Comparison of ENCODE assay signal across 8 cellular contexts in genomic region chr22:20702175-20702545, GRCh38.
A peak's percentile ranks its signal among the peaks of the same experiment; 100 is the strongest.
DNase-seq lines count a peak whose midpoint lies in the region; ATAC-seq and TF ChIP-seq lines count a peak whose summit lies in the region.
"Not testable (repeated sequence)": the region's sequence is repeated elsewhere in the genome, so short reads cannot be mapped to it uniquely, and the experiment has no call there.

No MANE protein-coding gene starts in this region.

- H3K4me1 ChIP-seq in HUES6 (ENCODE audit: control insufficient read depth, insufficient read depth, low read length) = not testable (repeated sequence)

- not testable (repeated sequence) for H3K9me3 Mint-ChIP-seq in activated CD4-positive, alpha-beta memory T cell treated with anti-CD3 and anti-CD28 coated beads for 36 hours; immature natural killer cell; progenitor cell of endocrine pancreas (ENCODE audit: low read depth)

- H3K4me3 ChIP-seq in HUES6 (ENCODE audit: low read depth, low read length) = peak overlapping the region; percentile 62
- H3K4me3 ChIP-seq in coronary artery = peak overlapping the region; percentile 73

- not testable (repeated sequence) for H3K9me3 ChIP-seq in HUES6 (ENCODE audit: control insufficient read depth, insufficient read depth, low read depth, low read length)

- POLR2A ChIA-PET in activated CD4-positive, alpha-beta memory T cell treated with anti-CD3 and anti-CD28 coated beads for 36 hours (lab: Charles Lee) = interaction anchor here (0.6 kb wide), 1 partner anchor 199 kb away, joined by 5 read pairs; no protein-coding TSS in a partner anchor

- ATAC-seq in GM18909 (IDR thresholded peaks at IDR 0.05; ENCODE audit: poor library complexity, unreplicated experiment) (peak; percentile 16), HG02642 (IDR thresholded peaks at IDR 0.05; ENCODE audit: poor library complexity, unreplicated experiment) (peak; percentile 15)

- not testable (repeated sequence) for TF ChIP-seq CTCF in 22Rv1 (IDR thresholded peaks at IDR 0.05); coronary artery (IDR thresholded peaks at IDR 0.05); progenitor cell of endocrine pancreas (IDR thresholded peaks at IDR 0.05; ENCODE audit: unreplicated experiment)

- intact Hi-C loops in activated CD4-positive, alpha-beta memory T cell treated with anti-CD3 and anti-CD28 coated beads for 36 hours (cut with micrococcal nuclease) = loop anchor here (2.0 to 5.0 kb wide), 4 partner anchors 80 to 285 kb away; no protein-coding TSS in a partner anchor

- H3K27me3 Mint-ChIP-seq in activated CD4-positive, alpha-beta memory T cell treated with anti-CD3 and anti-CD28 coated beads for 36 hours; immature natural killer cell (ENCODE audit: low read depth in 3 of 3): not testable (repeated sequence)
- peaks cover 16% of the 10 kb centered on the region for H3K27me3 Mint-ChIP-seq in progenitor cell of endocrine pancreas

- peaks cover 14% of the 10 kb centered on the region for H3K27me3 ChIP-seq in HUES6 (ENCODE audit: control insufficient read depth, insufficient read depth, low read length)

- H3K9ac ChIP-seq in HUES6 (ENCODE audit: low read length) = not testable (repeated sequence)

- H3K27ac ChIP-seq in 22Rv1 = peak overlapping the region; percentile 89
- H3K27ac ChIP-seq in HUES6 (ENCODE audit: low read depth, low read length) = not testable (repeated sequence)
- peak overlapping the region; percentile 60 to 88 for H3K27ac ChIP-seq in coronary artery

- H3K4me1 Mint-ChIP-seq in activated CD4-positive, alpha-beta memory T cell treated with anti-CD3 and anti-CD28 coated beads for 36 hours (ENCODE audit: low read depth); progenitor cell of endocrine pancreas (ENCODE audit: low read depth): not testable (repeated sequence)
- peaks cover 20 to 25% of the 10 kb centered on the region in 2 donors for H3K4me1 Mint-ChIP-seq in immature natural killer cell

- H3K36me3 Mint-ChIP-seq in activated CD4-positive, alpha-beta memory T cell treated with anti-CD3 and anti-CD28 coated beads for 36 hours; immature natural killer cell; progenitor cell of endocrine pancreas (ENCODE audit: insufficient read depth): not testable (repeated sequence)

- H3K27ac Mint-ChIP-seq in activated CD4-positive, alpha-beta memory T cell treated with anti-CD3 and anti-CD28 coated beads for 36 hours = peak overlapping the region; percentile 94
- H3K27ac Mint-ChIP-seq in immature natural killer cell (peak overlapping the region; percentile 40 to 98 (median 93)), progenitor cell of endocrine pancreas (peak overlapping the region; percentile 92)

- DNase-seq in activated CD4-positive, alpha-beta memory T cell treated with anti-CD3 and anti-CD28 coated beads for 36 hours = peak; percentile 34
- not testable (repeated sequence) for DNase-seq in coronary artery (ENCODE audit: low spot score); progenitor cell of endocrine pancreas (ENCODE audit: low spot score, unreplicated experiment)
- peak in 1 of 3 donors; percentile 23 for DNase-seq in immature natural killer cell

- CTCF ChIA-PET in activated CD4-positive, alpha-beta memory T cell treated with anti-CD3 and anti-CD28 coated beads for 36 hours (lab: Charles Lee) = interaction anchor here (1.1 to 1.4 kb wide), 3 partner anchors 82 to 138 kb away, joined by 3 read pairs; no protein-coding TSS in a partner anchor

- peak overlapping the region; percentile 89 for H3K4me3 Mint-ChIP-seq in activated CD4-positive, alpha-beta memory T cell treated with anti-CD3 and anti-CD28 coated beads for 36 hours
- H3K4me3 Mint-ChIP-seq in immature natural killer cell (peak overlapping the region; percentile 89 to 98 (median 96)), progenitor cell of endocrine pancreas (ENCODE audit: low read depth) (peak overlapping the region; percentile 93)

- H3K36me3 ChIP-seq in HUES6 (ENCODE audit: control insufficient read depth, insufficient read depth, low read length) = not testable (repeated sequence)
